Comparison of ENCODE assay signal across 34 cellular contexts in the genomic region with DNA sequence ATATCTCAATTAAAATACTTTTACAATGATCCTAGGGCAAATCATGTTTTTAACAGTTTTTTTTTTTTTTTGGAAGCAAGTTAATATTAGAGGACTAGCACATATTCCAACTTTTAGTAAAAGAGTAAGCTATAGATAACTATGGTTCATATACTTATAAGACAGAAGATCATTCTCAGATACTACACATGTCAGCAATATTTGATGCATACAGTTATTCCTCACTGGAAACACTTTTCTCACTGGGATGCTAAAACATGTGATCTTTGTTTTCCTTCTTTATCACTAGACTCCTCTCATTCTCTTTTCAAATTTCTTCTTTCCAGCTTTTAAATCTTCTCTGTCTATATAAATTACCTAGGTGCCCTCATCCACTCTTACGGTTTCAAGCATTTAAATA.
"Had no signal": no experiment of that assay in that cellular context is flagged by ENCODE, and none has a peak within 500 bp of the region (broad histone marks: within the 10 kb centered on the region; RNA-seq: fewer than 3 reads in every experiment).

No MANE protein-coding gene starts in this region.

- H3K4me3 Mint-ChIP-seq: T-helper 1 cell treated with Interleukin-12 subunit alpha and Interleukin-12 subunit beta and Interleukin-4 antibody, amounts not matched to agents 30 μg/mL and 1 μg/mL, for 36 hours had no signal

- H3K27me3 ChIP-seq: MG63, SJCRH30 had no signal

- ATAC-seq: Panc1, Right ventricle myocardium inferior, SK-N-SH treated with all-trans-retinoic acid at 6 μM for 48 hours had no signal

- FAIRE-seq: RCC 7860 had no signal

- H3K27ac ChIP-seq: PC-9, RWPE1, SJCRH30, SK-N-MC had no signal

- H3K4me1 ChIP-seq: SJCRH30 had no signal

- H3K4me3 ChIP-seq: MG63, PC-9, SJCRH30, SK-N-MC had no signal

- DNase-seq: Kasumi-1, MG63, NCI-H1048, NCI-H1092 treated with DMSO at 0.1 percent for 48 hours, NCI-H1105 treated with DMSO at 0.1 percent for 48 hours, NCI-H1417, NCI-H1436, NCI-H146, NCI-H1694, NCI-H187 treated with DMSO at 0.1 percent for 48 hours, NCI-H2029, NCI-H2081, NCI-H2171, NCI-H226, NCI-H446 treated with DMSO at 0.1 percent for 48 hours, NCI-H510A, NCI-H524, NCI-H526, NCI-H69, NCI-H748 treated with DMSO at 0.1 percent for 48 hours, NCI-H82, PC-9, SHP77, SIG-M5, SJCRH30, SW 1271, T-helper 1 cell had no signal

- H3K4me2 ChIP-seq: PC-9 had no signal

- H2AFZ ChIP-seq: PC-9 had no signal

- H3K9me3 ChIP-seq: MG63, SJCRH30 had no signal

- H3K27ac Mint-ChIP-seq: T-helper 1 cell treated with Interleukin-12 subunit alpha and Interleukin-12 subunit beta and Interleukin-4 antibody, amounts not matched to agents 30 μg/mL and 1 μg/mL, for 36 hours had no signal

- H3K36me3 ChIP-seq: MG63, SJCRH30 had no signal
